In genomic region chr4:105389167-105389566, GRCh38 we compare ENCODE assay signal across 17 cellular contexts.
A peak's percentile ranks its signal among the peaks of the same experiment; 100 is the strongest.
DNase-seq lines count a peak whose midpoint lies in the region; ATAC-seq and TF ChIP-seq lines count a peak whose summit lies in the region.
"Had no signal": no experiment of that assay in that cellular context is flagged by ENCODE, and none has a peak within 500 bp of the region (broad histone marks: within the 10 kb centered on the region; RNA-seq: fewer than 3 reads in every experiment).

No MANE protein-coding gene starts in this region.

- H3K27me3 Mint-ChIP-seq in activated T-helper 17 cell treated with anti-CD3 and anti-CD28 coated beads, Interleukin-2, amount 50 U/mL, for 72 hours, result no peaks in the 10 kb centered on the region
- H3K27me3 Mint-ChIP-seq: IgD-negative memory B cell had no signal

- peak overlapping the region; percentile 59 for H3K27ac Mint-ChIP-seq in activated T-helper 17 cell treated with anti-CD3 and anti-CD28 coated beads, Interleukin-2, amount 50 U/mL, for 72 hours
- H3K27ac Mint-ChIP-seq: CD8-positive, alpha-beta T cell; IgD-negative memory B cell had no signal

- ATAC-seq in activated T-helper 17 cell treated with anti-CD3 and anti-CD28 coated beads, Interleukin-2, amount 50 U/mL, for 72 hours (replicated peaks), result peak; percentile 83
- ATAC-seq in esophagus mucosa (no peak), GM18498 (IDR thresholded peaks at IDR 0.05; ENCODE audit: unreplicated experiment) (no peak)
- ATAC-seq: CD8-positive, alpha-beta T cell had no signal

- no peak overlapping the region for H3K4me3 Mint-ChIP-seq in activated T-helper 17 cell treated with anti-CD3 and anti-CD28 coated beads, Interleukin-2, amount 50 U/mL, for 72 hours
- H3K4me3 Mint-ChIP-seq: CD8-positive, alpha-beta T cell; IgD-negative memory B cell had no signal

- TF ChIP-seq CTCF in AG09309 (IDR thresholded peaks at IDR 0.05; ENCODE audit: control insufficient read depth, insufficient read depth, low read depth, low read length, missing control alignments) (no peak), fibroblast of pulmonary artery (IDR thresholded peaks at IDR 0.05; ENCODE audit: low read length, missing control alignments) (no peak)

- H3K9me3 Mint-ChIP-seq in activated T-helper 17 cell treated with anti-CD3 and anti-CD28 coated beads, Interleukin-2, amount 50 U/mL, for 72 hours, result no peaks in the 10 kb centered on the region
- H3K9me3 Mint-ChIP-seq: CD8-positive, alpha-beta T cell; IgD-negative memory B cell had no signal

- no peaks in the 10 kb centered on the region for H3K4me1 Mint-ChIP-seq in activated T-helper 17 cell treated with anti-CD3 and anti-CD28 coated beads, Interleukin-2, amount 50 U/mL, for 72 hours

- H3K4me3 ChIP-seq in AG09309 (ENCODE audit: control insufficient read depth, low read depth, low read length) (no peak overlapping the region), fibroblast of pulmonary artery (replicated peaks; ENCODE audit: low read depth, low read length) (no peak overlapping the region)
- H3K4me3 ChIP-seq: SJSA1 had no signal

- DNase-seq in AG09309 (ENCODE audit: low read depth) (peak; percentile 18), GM03348 (ENCODE audit: low spot score) (peak; percentile 12), fibroblast of pulmonary artery (ENCODE audit: low read depth) (peak; percentile 11), C1 segment of cervical spinal cord (lab: John Stamatoyannopoulos, UW) (no peak), T-helper 2 cell (no peak)
- DNase-seq: ACHN; BE2C; CD8-positive, alpha-beta T cell; DMS79 treated with DMSO at 0.1 percent for 48 hours; NCI-H1048; NCI-H345; NCI-H526 treated with DMSO at 0.1 percent for 48 hours had no signal

- H3K36me3 Mint-ChIP-seq in activated T-helper 17 cell treated with anti-CD3 and anti-CD28 coated beads, Interleukin-2, amount 50 U/mL, for 72 hours (ENCODE audit: low read depth), result peaks cover 87% of the 10 kb centered on the region

Comparison
In these comparisons a context has a peak if more than half of its experiments do, and no peak if none do; other contexts are left out.
1. DNase-seq: peak in AG09309 (single experiment), GM03348 (single experiment) and fibroblast of pulmonary artery (single experiment); none in C1 segment of cervical spinal cord (0 of 14) and T-helper 2 cell (0 of 5).